11 cellular contexts compared by ENCODE assay signal in genomic region chr13:69567514-69567913, GRCh38.
"Had no signal": no experiment of that assay in that cellular context is flagged by ENCODE, and none has a peak within 500 bp of the region (broad histone marks: within the 10 kb centered on the region; RNA-seq: fewer than 3 reads in every experiment).

No MANE protein-coding gene starts in this region.

- H3K9me3 ChIP-seq: HAP-1 had no signal

- FAIRE-seq: H1, H54 had no signal

- H3K4me1 Mint-ChIP-seq: GM23338, H9 had no signal

- H3K4me3 Mint-ChIP-seq: GM23338, H9, HFFc6 had no signal

- H3K4me3 ChIP-seq: GM23248, GM23338, HAP-1 had no signal

- H3K9ac ChIP-seq: GM23248 had no signal

- H3K27ac Mint-ChIP-seq: GM23338, H9, HFFc6 had no signal

- H3K36me3 ChIP-seq: HAP-1 had no signal

- DNase-seq: GM23248, GOT3, H7, H9, HCEC 1CT, HFFc6 had no signal

- ATAC-seq: GM23338, HCT116 had no signal

- H3K27ac ChIP-seq: GM23248 had no signal

- H3K4me1 ChIP-seq: HAP-1 had no signal

- H3K4me2 ChIP-seq: GM23338 had no signal

- H2AFZ ChIP-seq: GM23248, GM23338 had no signal
